10 cellular contexts compared by ENCODE assay signal in the genomic region with DNA sequence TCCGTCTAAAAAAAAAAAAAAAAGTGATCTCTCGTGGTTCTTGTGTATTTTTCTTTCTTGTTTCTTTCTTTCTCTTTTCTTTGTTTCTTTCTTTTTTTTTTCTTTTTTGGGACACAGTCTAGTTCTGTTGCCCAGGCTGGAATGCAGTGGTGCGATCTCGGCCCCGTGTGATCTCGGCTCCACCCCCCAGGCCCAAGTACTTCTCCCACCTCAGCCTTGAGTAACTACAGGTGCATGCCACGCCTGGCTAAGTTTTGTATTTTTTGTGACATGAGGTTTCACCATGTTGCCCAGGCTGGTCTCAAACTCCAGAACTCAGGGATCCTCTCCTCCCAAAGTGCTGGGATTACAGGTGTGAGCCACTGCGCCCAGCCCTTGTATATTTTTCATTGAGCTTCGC.
"Had no signal": no experiment of that assay in that cellular context is flagged by ENCODE, and none has a peak within 500 bp of the region (broad histone marks: within the 10 kb centered on the region; RNA-seq: fewer than 3 reads in every experiment).

No MANE protein-coding gene starts in this region.

- H3K4me1 Mint-ChIP-seq: H9 had no signal

- ATAC-seq: HCT116 had no signal

- H3K4me3 ChIP-seq: GM23248, HAP-1 had no signal

- H3K4me3 Mint-ChIP-seq: H9, HFFc6 had no signal

- H2AFZ ChIP-seq: GM23248 had no signal

- H3K27ac ChIP-seq: GM23248 had no signal

- FAIRE-seq: H1, H54 had no signal

- H3K27ac Mint-ChIP-seq: H9, HFFc6 had no signal

- H3K9me3 Mint-ChIP-seq: H9, HFFc6 had no signal

- DNase-seq: GM23248, GOT3, H7, H9, HCEC 1CT, HFFc6 had no signal

- H3K9me3 ChIP-seq: HAP-1 had no signal

- H3K9ac ChIP-seq: GM23248 had no signal

- H3K36me3 ChIP-seq: HAP-1 had no signal
